Comparison of ENCODE assay signal across 28 cellular contexts in genomic region chr2:53881360-53881759, GRCh38.
"Had no signal": no experiment of that assay in that cellular context is flagged by ENCODE, and none has a peak within 500 bp of the region (broad histone marks: within the 10 kb centered on the region; RNA-seq: fewer than 3 reads in every experiment).

No MANE protein-coding gene starts in this region.

- H3K27me3 ChIP-seq: colonic mucosa, esophagus squamous epithelium, gastroesophageal sphincter, heart right ventricle, left lung, sigmoid colon, transverse colon, upper lobe of right lung, uterus had no signal

- H3K27ac Mint-ChIP-seq: dendritic cell treated with granulocyte-macrophage colony-stimulating factor and Interleukin-4, amounts not matched to agents 40 ng/mL and 50 ng/mL, for 4 days; nephron progenitor cell; stimulated activated naive B cell treated with anti-CD40 and anti-IgM and Interleukin-4, amounts not matched to agents 10 μg/mL and 1 μg/mL and 100 μg/mL, for 72 hours had no signal

- H3K4me1 Mint-ChIP-seq: stimulated activated naive B cell treated with anti-CD40 and anti-IgM and Interleukin-4, amounts not matched to agents 10 μg/mL and 1 μg/mL and 100 μg/mL, for 72 hours had no signal

- H3K27ac ChIP-seq: colonic mucosa, esophagus squamous epithelium, gastroesophageal sphincter, heart right ventricle, left lung, prostate gland, sigmoid colon, transverse colon, upper lobe of right lung, uterus had no signal

- H3K4me3 Mint-ChIP-seq: dendritic cell treated with granulocyte-macrophage colony-stimulating factor and Interleukin-4, amounts not matched to agents 40 ng/mL and 50 ng/mL, for 4 days; naive thymus-derived CD8-positive, alpha-beta T cell; nephron progenitor cell; stimulated activated naive B cell treated with anti-CD40 and anti-IgM and Interleukin-4, amounts not matched to agents 10 μg/mL and 1 μg/mL and 100 μg/mL, for 72 hours; stimulated activated naive CD8-positive, alpha-beta T cell treated with anti-CD3 and anti-CD28 coated beads, Interleukin-15, Interleukin-2, amounts not matched to agents 100 ng/mL and 50 ng/mL, for 24 hours had no signal

- H3K36me3 ChIP-seq: colonic mucosa, prostate gland, uterus had no signal

- H3K9me3 ChIP-seq: colonic mucosa, esophagus squamous epithelium, gastroesophageal sphincter, heart right ventricle, left lung, prostate gland, sigmoid colon, transverse colon, upper lobe of right lung, uterus had no signal

- FAIRE-seq: islet of Langerhans had no signal

- ATAC-seq: gastroesophageal sphincter; left cardiac atrium; naive thymus-derived CD8-positive, alpha-beta T cell; right cardiac atrium; stimulated activated naive B cell treated with anti-CD40 and anti-IgM and Interleukin-4, amounts not matched to agents 10 μg/mL and 1 μg/mL and 100 μg/mL, for 72 hours; upper lobe of right lung had no signal

- H3K4me1 ChIP-seq: colonic mucosa, gastroesophageal sphincter, heart right ventricle, left lung, prostate gland, sigmoid colon, transverse colon, upper lobe of right lung, uterus had no signal

- H3K9me3 Mint-ChIP-seq: dendritic cell treated with granulocyte-macrophage colony-stimulating factor and Interleukin-4, amounts not matched to agents 40 ng/mL and 50 ng/mL, for 4 days; nephron progenitor cell; stimulated activated naive B cell treated with anti-CD40 and anti-IgM and Interleukin-4, amounts not matched to agents 10 μg/mL and 1 μg/mL and 100 μg/mL, for 72 hours; stimulated activated naive CD8-positive, alpha-beta T cell treated with anti-CD3 and anti-CD28 coated beads, Interleukin-15, Interleukin-2, amounts not matched to agents 100 ng/mL and 50 ng/mL, for 24 hours had no signal

- H3K27me3 Mint-ChIP-seq: dendritic cell treated with granulocyte-macrophage colony-stimulating factor and Interleukin-4, amounts not matched to agents 40 ng/mL and 50 ng/mL, for 4 days; naive thymus-derived CD8-positive, alpha-beta T cell; stimulated activated naive B cell treated with anti-CD40 and anti-IgM and Interleukin-4, amounts not matched to agents 10 μg/mL and 1 μg/mL and 100 μg/mL, for 72 hours; stimulated activated naive CD8-positive, alpha-beta T cell treated with anti-CD3 and anti-CD28 coated beads, Interleukin-15, Interleukin-2, amounts not matched to agents 100 ng/mL and 50 ng/mL, for 24 hours had no signal

- DNase-seq: colonic mucosa; effector memory CD4-positive, alpha-beta T cell; erythroblast; esophagus squamous epithelium; glutamatergic neuron; heart right ventricle; hippocampal formation; left cardiac atrium; left lung; mesenchymal stem cell; midbrain; naive thymus-derived CD8-positive, alpha-beta T cell; nephron progenitor cell; nucleus accumbens; right cardiac atrium; sigmoid colon; stimulated activated CD4-positive, alpha-beta T cell treated with anti-CD3 and anti-CD28 coated beads, Interleukin-15, amount 100 ng/mL, for 24 hours; stimulated activated CD4-positive, alpha-beta T cell treated with anti-CD3 and anti-CD28 coated beads, Interleukin-2, amount 100 ng/mL, for 48 hours; stimulated activated naive B cell treated with anti-CD40 and anti-IgM and Interleukin-4, amounts not matched to agents 10 μg/mL and 1 μg/mL and 100 μg/mL, for 72 hours; transverse colon; upper lobe of right lung; uterus had no signal

- H3K4me3 ChIP-seq: colonic mucosa, esophagus squamous epithelium, gastroesophageal sphincter, heart right ventricle, left lung, prostate gland, sigmoid colon, skin epidermis, transverse colon, upper lobe of right lung, uterus had no signal
